In genomic region chr5:173888473-173889135, GRCh38 we compare ENCODE assay signal across 1 cellular context.
TF ChIP-seq lines count a peak whose summit lies in the region.

No MANE protein-coding gene starts in this region.

TF ChIP-seq in GM12878, 131 proteins besides CTCF, POLR2A, EP300 and RAD21 (continued from another document):
- TF ChIP-seq CUX1 (IDR thresholded peaks at IDR 0.05; ENCODE audit: insufficient replicate concordance, low read depth, low read length) (no peak), MEF2B (IDR thresholded peaks at IDR 0.05; ENCODE audit: partially characterized antibody, poor library complexity, severe bottlenecking) (peak; percentile 32), ASH2L (IDR thresholded peaks at IDR 0.05; ENCODE audit: borderline replicate concordance, low read depth) (0 out of 2 replicates have a peak, but pooled peaks have one; percentile 17), SKIL (IDR thresholded peaks at IDR 0.05; ENCODE audit: low read depth, poor library complexity, severe bottlenecking) (no peak), STAT1 (conservative IDR thresholded peaks at IDR 0.05) (no peak), EED (IDR thresholded peaks at IDR 0.05; ENCODE audit: low read depth) (0 out of 2 replicates have a peak, but pooled peaks have one; percentile 21), BCL3 (IDR thresholded peaks at IDR 0.05; ENCODE audit: borderline replicate concordance, insufficient read depth, low read depth, low read length, poor library complexity, severe bottlenecking) (no peak), GABPA (IDR thresholded peaks at IDR 0.05; ENCODE audit: low read depth) (no peak), POU2F2 (IDR thresholded peaks at IDR 0.05; ENCODE audit: borderline replicate concordance, low read depth, low read length) (no peak), TCF7 (IDR thresholded peaks at IDR 0.05; ENCODE audit: borderline replicate concordance) (no peak), ZBED1 (IDR thresholded peaks at IDR 0.05; ENCODE audit: borderline replicate concordance) (no peak), IKZF2 (IDR thresholded peaks at IDR 0.05) (peak; percentile 42 to 67; a peak in 2 of 4 replicates), SMAD1 (IDR thresholded peaks at IDR 0.05; ENCODE audit: low read depth, partially characterized antibody) (peak; percentile 2), JUND (IDR thresholded peaks at IDR 0.05; ENCODE audit: low read depth, low read length) (no peak), ZBTB4 (CRISPR knock-in tag; IDR thresholded peaks at IDR 0.05) (no peak), NKRF (conservative IDR thresholded peaks at IDR 0.05) (0 out of 2 replicates have a peak, but pooled peaks have one; percentile 3), IRF4 (IDR thresholded peaks at IDR 0.05; ENCODE audit: low read depth, low read length) (no peak), MYC (IDR thresholded peaks at IDR 0.05; ENCODE audit: insufficient read depth, insufficient read length, insufficient replicate concordance, low read length, severe bottlenecking) (no peak), YY1 (IDR thresholded peaks at IDR 0.05; ENCODE audit: low read depth, low read length) (0 out of 2 replicates have a peak, but pooled peaks have one; percentile 10), ZNF687 (IDR thresholded peaks at IDR 0.05) (0 out of 2 replicates have a peak, but pooled peaks have one; percentile 5), RUNX3 (IDR thresholded peaks at IDR 0.05; ENCODE audit: low read length) (peak; percentile 63), RFX5 (IDR thresholded peaks at IDR 0.05; ENCODE audit: low read depth, low read length) (no peak)
TF ChIP-seq in GM12878: peak in this region for 9.
